ENCODE assay signal across 10 cellular contexts in genomic region chr7:81470724-81471379, GRCh38.
DNase-seq lines count a peak whose midpoint lies in the region; ATAC-seq, FAIRE-seq and TF ChIP-seq lines count a peak whose summit lies in the region.
"Had no signal": no experiment of that assay in that cellular context is flagged by ENCODE, and none has a peak within 500 bp of the region (broad histone marks: within the 10 kb centered on the region; RNA-seq: fewer than 3 reads in every experiment).

No MANE protein-coding gene starts in this region.

- peak; percentile 95 for FAIRE-seq in bronchial epithelial cell (lab: Jason Lieb, UNC)

- no peaks in the 10 kb centered on the region for H3K27me3 ChIP-seq in bronchial epithelial cell (ENCODE audit: control insufficient read depth, insufficient read depth, low read length)
- peaks cover 0 to 4% (median 2%) of the 10 kb centered on the region in 4 donors for H3K27me3 ChIP-seq in liver (ENCODE audit: control insufficient read depth in 4 of 4, insufficient read depth in 4 of 4, low read length in 3 of 4)
- H3K27me3 ChIP-seq in foreskin keratinocyte: no peaks in the 10 kb centered on the region
- H3K27me3 ChIP-seq: Peyer's patch had no signal

- H3K4me1 ChIP-seq in liver (ENCODE audit: control insufficient read depth in 4 of 4, insufficient read depth in 4 of 4, low read length in 3 of 4) (no peaks in the 10 kb centered on the region), foreskin keratinocyte (no peaks in the 10 kb centered on the region)

- H3K27ac ChIP-seq in liver (ENCODE audit: low read depth in 1 of 2, low read length in 2 of 2): no peak overlapping the region
- H3K27ac ChIP-seq in foreskin keratinocyte: no peak overlapping the region
- H3K27ac ChIP-seq: Peyer's patch had no signal

- H3K9ac ChIP-seq in liver (ENCODE audit: low read depth in 1 of 2, low read length in 2 of 2): no peak overlapping the region
- H3K9ac ChIP-seq: SK-N-SH had no signal

- no peak for TF ChIP-seq RAD21 in liver (IDR thresholded peaks at IDR 0.05)

- H3K36me3 ChIP-seq in bronchial epithelial cell (ENCODE audit: control insufficient read depth, insufficient read depth, low read length) (no peaks in the 10 kb centered on the region), liver (ENCODE audit: control insufficient read depth in 4 of 4, insufficient read depth in 3 of 4, low read depth in 1 of 4, low read length in 3 of 4) (no peaks in the 10 kb centered on the region)
- H3K36me3 ChIP-seq: Peyer's patch had no signal

- no peaks in the 10 kb centered on the region for H3K9me3 ChIP-seq in liver (ENCODE audit: control insufficient read depth in 4 of 4, low read length in 3 of 4)
- H3K9me3 ChIP-seq: Peyer's patch, SK-N-SH had no signal

- WGBS in liver: 60% methylated on average over 6 of the region's 6 CpGs

- TF ChIP-seq CTCF in bronchial epithelial cell (IDR thresholded peaks at IDR 0.05; ENCODE audit: insufficient read depth, low read length, severe bottlenecking) (no peak), liver (IDR thresholded peaks at IDR 0.05; ENCODE audit: low read depth, low read length, missing input control) (no peak), foreskin keratinocyte (conservative IDR thresholded peaks at IDR 0.05) (no peak)

- H3K4me3 ChIP-seq in bronchial epithelial cell (ENCODE audit: low read depth, low read length) (no peak overlapping the region), liver (ENCODE audit: low read depth in 1 of 3, low read length in 3 of 3) (no peak overlapping the region)
- H3K4me3 ChIP-seq: Peyer's patch had no signal

- DNase-seq in DMS53 treated with DMSO at 0.1 percent for 48 hours (lab: John Stamatoyannopoulos, UW; ENCODE audit: unreplicated experiment) (peak; percentile 7), OCI-M1 (lab: John Stamatoyannopoulos, UW) (peak; percentile 84), bronchial epithelial cell (ENCODE audit: low read depth) (no peak), foreskin keratinocyte (no peak), SKM-1 treated with dmso at 0.1 percent for 144 hours (lab: John Stamatoyannopoulos, UW; ENCODE audit: unreplicated experiment) (no peak), NCI-H345 (lab: John Stamatoyannopoulos, UW) (no peak), NCI-H510A treated with DMSO at 0.1 percent for 48 hours (lab: John Stamatoyannopoulos, UW) (no peak)

- no peak for ATAC-seq in foreskin keratinocyte

TF ChIP-seq in liver, 16 proteins besides CTCF, POLR2A, EP300 and RAD21:
- no peak for TF ChIP-seq TAF1 (conservative IDR thresholded peaks at IDR 0.05)
- TF ChIP-seq ATF3 (IDR thresholded peaks at IDR 0.05): no peak
- peak; percentile 9 to 71 for TF ChIP-seq HNF4A (conservative IDR thresholded peaks at IDR 0.05)
- TF ChIP-seq SP1 (IDR thresholded peaks at IDR 0.05): peak; percentile 48
- TF ChIP-seq FOXA2 (IDR thresholded peaks at IDR 0.05): no peak
- peak in 1 of 2 donors; percentile 74 for TF ChIP-seq RXRA (IDR thresholded peaks at IDR 0.05)
TF ChIP-seq in liver: peak in this region for 3.

Comparison
In these comparisons a context has a peak if more than half of its experiments do, and no peak if none do; other contexts are left out.
1. DNase-seq: peak in DMS53 treated with DMSO at 0.1 percent for 48 hours (single experiment) and OCI-M1 (single experiment); none in bronchial epithelial cell (single experiment), foreskin keratinocyte (0 of 2), SKM-1 treated with dmso at 0.1 percent for 144 hours (single experiment), NCI-H345 (single experiment) and NCI-H510A treated with DMSO at 0.1 percent for 48 hours (single experiment).